19 cellular contexts compared by ENCODE assay signal in the genomic region with DNA sequence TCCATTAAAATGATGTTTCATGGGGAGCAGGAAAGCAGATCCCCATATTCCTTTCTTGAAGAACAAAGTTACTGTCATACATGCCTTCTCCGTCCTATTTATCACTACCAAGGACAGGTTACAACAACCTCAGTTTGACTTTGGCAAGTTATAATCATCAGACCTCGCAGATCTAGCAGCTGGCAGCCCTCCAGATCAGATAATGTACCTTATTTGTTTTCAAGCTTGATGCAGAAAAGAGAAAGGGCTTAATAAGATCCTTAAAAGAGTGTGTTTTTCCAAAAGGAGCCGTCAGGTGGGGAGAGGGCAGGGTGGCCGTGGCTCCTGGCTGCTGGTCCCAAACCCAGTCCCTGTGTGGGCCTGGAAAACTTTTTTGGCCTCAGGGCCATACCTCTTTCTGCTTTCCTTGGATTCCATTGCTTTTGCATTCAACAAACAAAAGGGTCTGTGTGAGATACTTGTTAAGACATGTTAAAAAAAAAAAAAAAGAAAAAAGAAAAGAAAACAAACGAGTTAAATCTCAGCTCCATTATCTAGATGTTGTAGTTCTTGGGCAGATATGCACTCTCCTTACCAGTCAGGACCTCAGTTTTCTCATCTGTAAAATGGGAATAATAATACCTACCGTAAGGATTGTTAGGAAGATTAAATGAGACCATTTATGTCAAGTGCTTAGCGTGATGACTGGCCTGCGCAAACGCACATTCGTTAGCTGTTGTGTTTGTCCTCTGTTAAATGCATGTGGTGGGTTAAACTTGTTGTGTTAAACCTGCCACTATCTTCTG.
DNase-seq lines count a peak whose midpoint lies in the region; ATAC-seq, FAIRE-seq and TF ChIP-seq lines count a peak whose summit lies in the region.
"Had no signal": no experiment of that assay in that cellular context is flagged by ENCODE, and none has a peak within 500 bp of the region (broad histone marks: within the 10 kb centered on the region; RNA-seq: fewer than 3 reads in every experiment).

No MANE protein-coding gene starts in this region.

- no peaks in the 10 kb centered on the region for H3K27me3 ChIP-seq in endodermal cell (ENCODE audit: control insufficient read depth, insufficient read depth, low read length, poor library complexity, severe bottlenecking)
- H3K27me3 ChIP-seq in suprapubic skin, result no peaks in the 10 kb centered on the region
- H3K27me3 ChIP-seq: neural progenitor cell had no signal

- TF ChIP-seq POLR2A in suprapubic skin (IDR thresholded peaks at IDR 0.05), result no peak

- no peak overlapping the region for H3K9ac ChIP-seq in endodermal cell (ENCODE audit: extremely low read depth, low read length, poor library complexity, severe bottlenecking)
- H3K9ac ChIP-seq: neural progenitor cell had no signal

- H3K36me3 ChIP-seq in endodermal cell (ENCODE audit: control insufficient read depth, insufficient read depth, low read length), result peaks cover 25% of the 10 kb centered on the region
- no peaks in the 10 kb centered on the region for H3K36me3 ChIP-seq in suprapubic skin
- H3K36me3 ChIP-seq: neural progenitor cell had no signal

- no peak for DNase-seq in activated naive CD4-positive, alpha-beta T cell treated with anti-CD3 and anti-CD28 coated beads for 36 hours
- no peak for DNase-seq in activated naive CD4-positive, alpha-beta T cell treated with anti-CD3 and anti-CD28 coated beads, Interleukin-2, amount 50 U/mL, for 72 hours (ENCODE audit: low spot score in 2 of 2)
- DNase-seq in NCI-H2171 (lab: John Stamatoyannopoulos, UW), result peak; percentile 65
- no peak for DNase-seq in endodermal cell
- no peak for DNase-seq in suprapubic skin (ENCODE audit: low spot score in 2 of 2)
- no peak for DNase-seq in activated T-cell treated with anti-CD3 and anti-CD28 coated beads for 4 hours
- no peak for DNase-seq in urothelium cell line (ENCODE audit: low spot score)
- DNase-seq: activated CD8-positive, alpha-beta T cell treated with anti-CD3 and anti-CD28 coated beads for 36 hours; activated naive CD8-positive, alpha-beta T cell treated with anti-CD3 and anti-CD28 coated beads, Interleukin-2, amount 50 U/mL, for 24 hours; caudate nucleus; CD4-positive, CD25-positive, alpha-beta regulatory T cell; head of caudate nucleus; NCI-H2081; NCI-H82; stimulated activated CD4-positive, alpha-beta T cell treated with anti-CD3 and anti-CD28 coated beads, Interleukin-12 subunit alpha, Interleukin-12 subunit beta, amount 100 ng/mL, for 4 hours had no signal

- no peaks in the 10 kb centered on the region for H3K4me1 Mint-ChIP-seq in activated naive CD4-positive, alpha-beta T cell treated with anti-CD3 and anti-CD28 coated beads for 36 hours (ENCODE audit: low read depth)
- peaks cover 56% of the 10 kb centered on the region for H3K4me1 Mint-ChIP-seq in endodermal cell
- no peaks in the 10 kb centered on the region for H3K4me1 Mint-ChIP-seq in activated T-helper 17 cell treated with anti-CD3 and anti-CD28 coated beads, Interleukin-2, amount 50 U/mL, for 72 hours
- H3K4me1 Mint-ChIP-seq: activated naive CD8-positive, alpha-beta T cell treated with anti-CD3 and anti-CD28 coated beads, Interleukin-2, amount 50 U/mL, for 24 hours; CD4-positive, CD25-positive, alpha-beta regulatory T cell; stimulated activated effector memory CD8-positive, alpha-beta T cell treated with anti-CD3 and anti-CD28 coated beads, Interleukin-12 subunit alpha, Interleukin-12 subunit beta, amount 100 ng/mL, for 72 hours had no signal

- H3K36me3 Mint-ChIP-seq in activated naive CD4-positive, alpha-beta T cell treated with anti-CD3 and anti-CD28 coated beads for 36 hours (ENCODE audit: low read depth), result no peaks in the 10 kb centered on the region
- H3K36me3 Mint-ChIP-seq in activated naive CD4-positive, alpha-beta T cell treated with anti-CD3 and anti-CD28 coated beads, Interleukin-2, amount 50 U/mL, for 72 hours, result no peaks in the 10 kb centered on the region
- peaks cover 39% of the 10 kb centered on the region for H3K36me3 Mint-ChIP-seq in endodermal cell (ENCODE audit: low read depth)
- no peaks in the 10 kb centered on the region for H3K36me3 Mint-ChIP-seq in activated T-helper 17 cell treated with anti-CD3 and anti-CD28 coated beads, Interleukin-2, amount 50 U/mL, for 72 hours (ENCODE audit: low read depth)
- H3K36me3 Mint-ChIP-seq: neural progenitor cell; stimulated activated effector memory CD8-positive, alpha-beta T cell treated with anti-CD3 and anti-CD28 coated beads, Interleukin-12 subunit alpha, Interleukin-12 subunit beta, amount 100 ng/mL, for 72 hours had no signal

- peak overlapping the region; percentile 5 for H3K27ac Mint-ChIP-seq in activated naive CD4-positive, alpha-beta T cell treated with anti-CD3 and anti-CD28 coated beads for 36 hours
- no peak overlapping the region for H3K27ac Mint-ChIP-seq in activated naive CD4-positive, alpha-beta T cell treated with anti-CD3 and anti-CD28 coated beads, Interleukin-2, amount 50 U/mL, for 72 hours
- peak overlapping the region; percentile 18 for H3K27ac Mint-ChIP-seq in endodermal cell
- H3K27ac Mint-ChIP-seq in activated T-helper 17 cell treated with anti-CD3 and anti-CD28 coated beads, Interleukin-2, amount 50 U/mL, for 72 hours, result no peak overlapping the region
- H3K27ac Mint-ChIP-seq: activated CD8-positive, alpha-beta T cell treated with anti-CD3 and anti-CD28 coated beads for 36 hours; activated naive CD8-positive, alpha-beta T cell treated with anti-CD3 and anti-CD28 coated beads, Interleukin-2, amount 50 U/mL, for 24 hours; activated T-helper 1 cell treated with anti-CD3 and anti-CD28 coated beads, Interleukin-12 subunit alpha, Interleukin-12 subunit beta, Interleukin-2, Interleukin-4 antibody, amounts not matched to agents 30 ng/mL and 10 ng/mL and 1 ng/mL, durations not matched to agents 14 hours and 24 hours and 36 hours; CD4-positive, CD25-positive, alpha-beta regulatory T cell; neural progenitor cell; stimulated activated effector memory CD8-positive, alpha-beta T cell treated with anti-CD3 and anti-CD28 coated beads, Interleukin-12 subunit alpha, Interleukin-12 subunit beta, amount 100 ng/mL, for 72 hours had no signal

- H3K4me3 Mint-ChIP-seq in activated naive CD4-positive, alpha-beta T cell treated with anti-CD3 and anti-CD28 coated beads for 36 hours, result no peak overlapping the region
- H3K4me3 Mint-ChIP-seq in endodermal cell, result no peak overlapping the region
- no peak overlapping the region for H3K4me3 Mint-ChIP-seq in activated T-helper 17 cell treated with anti-CD3 and anti-CD28 coated beads, Interleukin-2, amount 50 U/mL, for 72 hours
- H3K4me3 Mint-ChIP-seq: activated CD8-positive, alpha-beta T cell treated with anti-CD3 and anti-CD28 coated beads for 36 hours; activated naive CD8-positive, alpha-beta T cell treated with anti-CD3 and anti-CD28 coated beads, Interleukin-2, amount 50 U/mL, for 24 hours; activated T-helper 1 cell treated with anti-CD3 and anti-CD28 coated beads, Interleukin-12 subunit alpha, Interleukin-12 subunit beta, Interleukin-2, Interleukin-4 antibody, amounts not matched to agents 30 ng/mL and 10 ng/mL and 1 ng/mL, durations not matched to agents 14 hours and 24 hours and 36 hours; CD4-positive, CD25-positive, alpha-beta regulatory T cell; neural progenitor cell; stimulated activated effector memory CD8-positive, alpha-beta T cell treated with anti-CD3 and anti-CD28 coated beads, Interleukin-12 subunit alpha, Interleukin-12 subunit beta, amount 100 ng/mL, for 72 hours had no signal

- FAIRE-seq in urothelium cell line (lab: Jason Lieb, UNC), result no peak

- CTCF ChIA-PET in activated naive CD4-positive, alpha-beta T cell treated with anti-CD3 and anti-CD28 coated beads for 36 hours (lab: Charles Lee), result no interaction called here

- no peaks in the 10 kb centered on the region for H3K27me3 Mint-ChIP-seq in activated naive CD4-positive, alpha-beta T cell treated with anti-CD3 and anti-CD28 coated beads for 36 hours (ENCODE audit: low read depth)
- H3K27me3 Mint-ChIP-seq in endodermal cell (ENCODE audit: insufficient read depth), result no peaks in the 10 kb centered on the region
- H3K27me3 Mint-ChIP-seq in activated T-helper 17 cell treated with anti-CD3 and anti-CD28 coated beads, Interleukin-2, amount 50 U/mL, for 72 hours, result no peaks in the 10 kb centered on the region

- H3K4me3 ChIP-seq in endodermal cell (ENCODE audit: low read length) (no peak overlapping the region), suprapubic skin (no peak overlapping the region)
- H3K4me3 ChIP-seq: neural progenitor cell had no signal

- TF ChIP-seq EP300 in suprapubic skin (IDR thresholded peaks at IDR 0.05), result no peak

- H3K9me3 ChIP-seq in endodermal cell (ENCODE audit: control insufficient read depth, low read length) (peaks cover 12% of the 10 kb centered on the region), suprapubic skin (no peaks in the 10 kb centered on the region)

- WGBS in endodermal cell (ENCODE audit: insufficient coverage in 1 of 2, insufficient read length in 1 of 2), 2 experiments, result 95 to 96% methylated on average over 8 to 10 of the region's 10 CpGs
- WGBS in suprapubic skin, result 68% methylated on average over 10 of the region's 10 CpGs

- TF ChIP-seq CTCF in endodermal cell (conservative IDR thresholded peaks at IDR 0.05) (no peak), suprapubic skin (IDR thresholded peaks at IDR 0.05) (no peak)

- H3K9me3 Mint-ChIP-seq in activated naive CD4-positive, alpha-beta T cell treated with anti-CD3 and anti-CD28 coated beads for 36 hours, result no peaks in the 10 kb centered on the region
- no peaks in the 10 kb centered on the region for H3K9me3 Mint-ChIP-seq in activated naive CD4-positive, alpha-beta T cell treated with anti-CD3 and anti-CD28 coated beads, Interleukin-2, amount 50 U/mL, for 72 hours
- peaks cover 13% of the 10 kb centered on the region for H3K9me3 Mint-ChIP-seq in endodermal cell
- H3K9me3 Mint-ChIP-seq in activated T-helper 17 cell treated with anti-CD3 and anti-CD28 coated beads, Interleukin-2, amount 50 U/mL, for 72 hours, result peaks cover 3% of the 10 kb centered on the region
- H3K9me3 Mint-ChIP-seq: activated CD8-positive, alpha-beta T cell treated with anti-CD3 and anti-CD28 coated beads for 36 hours; activated naive CD8-positive, alpha-beta T cell treated with anti-CD3 and anti-CD28 coated beads, Interleukin-2, amount 50 U/mL, for 24 hours; activated T-helper 1 cell treated with anti-CD3 and anti-CD28 coated beads, Interleukin-12 subunit alpha, Interleukin-12 subunit beta, Interleukin-2, Interleukin-4 antibody, amounts not matched to agents 30 ng/mL and 10 ng/mL and 1 ng/mL, durations not matched to agents 14 hours and 24 hours and 36 hours; stimulated activated effector memory CD8-positive, alpha-beta T cell treated with anti-CD3 and anti-CD28 coated beads, Interleukin-12 subunit alpha, Interleukin-12 subunit beta, amount 100 ng/mL, for 72 hours had no signal

- H3K27ac ChIP-seq in endodermal cell (ENCODE audit: low read depth, low read length), result no peak overlapping the region
- H3K27ac ChIP-seq in suprapubic skin, result peak overlapping the region; percentile 36
- H3K27ac ChIP-seq: neural progenitor cell had no signal

- no peak for ATAC-seq in activated naive CD4-positive, alpha-beta T cell treated with anti-CD3 and anti-CD28 coated beads, Interleukin-2, amount 50 U/mL, for 72 hours
- no peak for ATAC-seq in activated T-helper 17 cell treated with anti-CD3 and anti-CD28 coated beads, Interleukin-2, amount 50 U/mL, for 72 hours (replicated peaks)
- ATAC-seq: activated CD8-positive, alpha-beta T cell treated with anti-CD3 and anti-CD28 coated beads for 36 hours; activated naive CD8-positive, alpha-beta T cell treated with anti-CD3 and anti-CD28 coated beads, Interleukin-2, amount 50 U/mL, for 24 hours; stimulated activated effector memory CD8-positive, alpha-beta T cell treated with anti-CD3 and anti-CD28 coated beads, Interleukin-12 subunit alpha, Interleukin-12 subunit beta, amount 100 ng/mL, for 72 hours had no signal

- peaks cover 12% of the 10 kb centered on the region for H3K4me1 ChIP-seq in endodermal cell (ENCODE audit: control insufficient read depth, insufficient read depth, low read length)
- peaks cover 14% of the 10 kb centered on the region for H3K4me1 ChIP-seq in suprapubic skin

- intact Hi-C loops in activated naive CD4-positive, alpha-beta T cell treated with anti-CD3 and anti-CD28 coated beads for 36 hours (cut with micrococcal nuclease), result no loop called here

Comparison
In these comparisons a context has a peak if more than half of its experiments do, and no peak if none do; other contexts are left out.
1. H3K27ac Mint-ChIP-seq: peak in activated naive CD4-positive, alpha-beta T cell treated with anti-CD3 and anti-CD28 coated beads for 36 hours (single experiment) and endodermal cell (single experiment); none in activated naive CD4-positive, alpha-beta T cell treated with anti-CD3 and anti-CD28 coated beads, Interleukin-2, amount 50 U/mL, for 72 hours (0 of 2) and activated T-helper 17 cell treated with anti-CD3 and anti-CD28 coated beads, Interleukin-2, amount 50 U/mL, for 72 hours (single experiment).